In genomic region chr1:19664453-19665043, GRCh38 we compare ENCODE assay signal across 8 cellular contexts. TPM values are rescaled to one million over a fixed set of nuclear protein-coding genes. Genes with fewer than 3 reads are reported as not detected.
DNase-seq lines count a peak whose midpoint lies in the region; ATAC-seq, FAIRE-seq and TF ChIP-seq lines count a peak whose summit lies in the region.

Gene HTR6, plus strand, starts transcription at chr1:19664875. Its CDS starts 879 bp downstream, at chr1:19665754.

- H3K27me3 ChIP-seq in NT2/D1 (ENCODE audit: insufficient read depth, insufficient read length): peaks cover 23% of the 10 kb centered on the region

- no peaks in the 10 kb centered on the region for H3K9me3 ChIP-seq in NT2/D1 (ENCODE audit: insufficient read depth, low read length)

- H3K9me3 Mint-ChIP-seq in chondrocyte (ENCODE audit: low read depth): no peaks in the 10 kb centered on the region
- no peaks in the 10 kb centered on the region for H3K9me3 Mint-ChIP-seq in progenitor cell of endocrine pancreas (ENCODE audit: low read depth)

- TF ChIP-seq CTCF in chondrocyte (IDR thresholded peaks at IDR 0.05) (no peak), progenitor cell of endocrine pancreas (IDR thresholded peaks at IDR 0.05; ENCODE audit: unreplicated experiment) (no peak)

- H3K4me3 ChIP-seq in NT2/D1 (ENCODE audit: insufficient read length, low read depth): peak within 1 kb of the TSS; percentile 61

- H3K9ac ChIP-seq in NT2/D1 (ENCODE audit: insufficient read length, low read depth): peak within 1 kb of the TSS; percentile 74

- H3K4me3 Mint-ChIP-seq in chondrocyte (ENCODE audit: unreplicated experiment) (peak within 1 kb of the TSS; percentile 54), progenitor cell of endocrine pancreas (ENCODE audit: low read depth) (peak within 1 kb of the TSS; percentile 42)

- H3K4me1 Mint-ChIP-seq in chondrocyte (ENCODE audit: low read depth) (peaks cover 9% of the 10 kb centered on the region), progenitor cell of endocrine pancreas (ENCODE audit: low read depth) (peaks cover 5% of the 10 kb centered on the region)

- no peak within 1 kb of the TSS for H3K27ac Mint-ChIP-seq in chondrocyte (ENCODE audit: unreplicated experiment)
- H3K27ac Mint-ChIP-seq in progenitor cell of endocrine pancreas: no peak within 1 kb of the TSS

- ATAC-seq in GM21737 (IDR thresholded peaks at IDR 0.05; ENCODE audit: unreplicated experiment) (no peak), HG03521 (IDR thresholded peaks at IDR 0.05; ENCODE audit: unreplicated experiment) (no peak), GM21423 (IDR thresholded peaks at IDR 0.05; ENCODE audit: unreplicated experiment) (no peak)

- H3K36me3 ChIP-seq in NT2/D1 (ENCODE audit: insufficient read depth, insufficient read length, low read length): no peaks in the 10 kb centered on the region

- peak; percentile 77 for DNase-seq in GM03348 (ENCODE audit: low spot score)
- no peak for DNase-seq in NT2/D1 (ENCODE audit: low read depth, low spot score)
- no peak for DNase-seq in chondrocyte (ENCODE audit: low spot score)
- no peak for DNase-seq in progenitor cell of endocrine pancreas (ENCODE audit: low spot score, unreplicated experiment)
- DNase-seq in RCC 7860 (ENCODE audit: low spot score): no peak

- H3K27me3 Mint-ChIP-seq in chondrocyte (ENCODE audit: low read depth) (peaks cover 43% of the 10 kb centered on the region), progenitor cell of endocrine pancreas (peaks cover 85% of the 10 kb centered on the region)

- H3K4me1 ChIP-seq in NT2/D1 (ENCODE audit: insufficient read depth, insufficient read length): no peaks in the 10 kb centered on the region

- FAIRE-seq in RCC 7860 (lab: Jason Lieb, UNC): no peak

- H3K36me3 Mint-ChIP-seq in chondrocyte (ENCODE audit: low read depth) (no peaks in the 10 kb centered on the region), progenitor cell of endocrine pancreas (ENCODE audit: insufficient read depth) (no peaks in the 10 kb centered on the region)

RNA-seq across cellular contexts. Expression of gene HTR6, which starts in this region (rescaled TPM):
- total RNA-seq in chondrocyte: not detected in 3 replicates
- total RNA-seq in progenitor cell of endocrine pancreas: not detected in 2 replicates
